ENCODE assay signal across 1 cellular context in the genomic region with DNA sequence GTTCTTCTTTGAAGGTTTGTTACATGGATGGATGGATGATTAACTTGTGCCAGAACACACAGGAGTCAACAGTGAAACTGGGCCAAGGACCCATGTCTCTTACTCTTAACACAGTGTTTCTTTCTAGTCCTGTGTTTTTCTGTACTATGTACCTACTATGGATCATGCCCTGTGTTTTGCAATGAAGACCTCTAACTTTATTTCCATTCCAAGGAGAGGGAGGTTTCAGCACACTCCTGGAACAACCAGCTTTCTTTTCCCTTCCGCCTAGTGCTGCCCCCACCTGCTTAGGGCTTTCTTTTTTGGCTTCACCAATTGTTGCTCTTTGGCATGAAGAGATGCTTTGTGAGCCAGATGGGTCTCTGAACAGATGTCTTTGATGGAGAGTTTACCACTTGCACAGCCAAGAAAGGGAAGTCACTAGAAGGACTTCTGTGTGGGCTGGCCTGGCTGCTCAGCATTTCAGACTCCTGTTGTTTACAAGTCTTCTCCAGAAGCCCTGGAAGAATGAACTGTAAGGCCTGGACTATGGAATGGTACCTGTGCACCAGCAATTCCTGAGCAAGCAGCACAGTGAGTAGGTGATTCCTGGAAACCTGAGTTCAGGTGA.
TF ChIP-seq lines count a peak whose summit lies in the region.

No MANE protein-coding gene starts in this region.

TF ChIP-seq in HepG2, 621 proteins besides CTCF, POLR2A, EP300 and RAD21 (continued from another document and continues in another):
- TF ChIP-seq ZNF10 (CRISPR knock-in tag; IDR thresholded peaks at IDR 0.05; ENCODE audit: borderline replicate concordance, low read depth) (no peak), NR2F2 (IDR thresholded peaks at IDR 0.05; ENCODE audit: borderline replicate concordance, low read depth) (peak; percentile 47; the same call in 1 of the 2 replicates), FOXK1 (CRISPR knock-in tag; IDR thresholded peaks at IDR 0.05; ENCODE audit: borderline replicate concordance, low read depth) (peak; percentile 58; the same call in 1 of the 2 replicates), MATR3 (CRISPR knock-in tag; IDR thresholded peaks at IDR 0.05) (no peak), PRPF4 (IDR thresholded peaks at IDR 0.05; ENCODE audit: low read depth, low read length, poor library complexity, severe bottlenecking) (no peak), ZMYM3 (CRISPR knock-in tag; IDR thresholded peaks at IDR 0.05) (no peak), ZNF747 (CRISPR knock-in tag; IDR thresholded peaks at IDR 0.05; ENCODE audit: borderline replicate concordance) (no peak), SUZ12 (IDR thresholded peaks at IDR 0.05; ENCODE audit: low read depth, low read length) (no peak), MYC (CRISPR knock-in tag; IDR thresholded peaks at IDR 0.05; ENCODE audit: borderline replicate concordance) (no peak), MIXL1 (CRISPR knock-in tag; IDR thresholded peaks at IDR 0.05) (peak; percentile 66), ZNF264 (CRISPR knock-in tag; IDR thresholded peaks at IDR 0.05) (peak; percentile 76; the same call in 1 of the 2 replicates), ZNF7 (CRISPR knock-in tag; IDR thresholded peaks at IDR 0.05) (no peak), ADNP (CRISPR knock-in tag; IDR thresholded peaks at IDR 0.05) (no peak), CBX2 (IDR thresholded peaks at IDR 0.05; ENCODE audit: low read depth, low read length) (no peak), CBX2 (CRISPR knock-in tag; IDR thresholded peaks at IDR 0.05; ENCODE audit: low read depth) (no peak), MIER2 (CRISPR knock-in tag; IDR thresholded peaks at IDR 0.05) (no peak), FOXA3 (CRISPR knock-in tag; IDR thresholded peaks at IDR 0.05) (peak; percentile 54; the same call in 1 of the 2 replicates), NR2F1 (CRISPR knock-in tag; IDR thresholded peaks at IDR 0.05) (peak in 1 of 2 experiments; percentile 42; a peak in 1 of 4 replicates), ZNF460 (CRISPR knock-in tag; IDR thresholded peaks at IDR 0.05; ENCODE audit: borderline replicate concordance) (no peak), YEATS2 (CRISPR knock-in tag; IDR thresholded peaks at IDR 0.05; ENCODE audit: borderline replicate concordance) (no peak), ZNF660 (CRISPR knock-in tag; IDR thresholded peaks at IDR 0.05; ENCODE audit: borderline replicate concordance, low read depth) (no peak), ZNF782 (CRISPR knock-in tag; IDR thresholded peaks at IDR 0.05; ENCODE audit: borderline replicate concordance) (no peak), ZSCAN9 (CRISPR knock-in tag; IDR thresholded peaks at IDR 0.05; ENCODE audit: borderline replicate concordance) (0 out of 2 replicates have a peak, but pooled peaks have one; percentile 74), ZNF180 (CRISPR knock-in tag; IDR thresholded peaks at IDR 0.05; ENCODE audit: borderline replicate concordance, low read depth) (no peak), GTF2F1 (IDR thresholded peaks at IDR 0.05; ENCODE audit: low read length) (no peak), MAFG (CRISPR knock-in tag; IDR thresholded peaks at IDR 0.05) (no peak), KMT2A (CRISPR knock-in tag; IDR thresholded peaks at IDR 0.05) (no peak), ZNF510 (CRISPR knock-in tag; IDR thresholded peaks at IDR 0.05; ENCODE audit: low read depth) (no peak), ZNF563 (CRISPR knock-in tag; IDR thresholded peaks at IDR 0.05) (no peak)
- TF ChIP-seq, protein P1, sequence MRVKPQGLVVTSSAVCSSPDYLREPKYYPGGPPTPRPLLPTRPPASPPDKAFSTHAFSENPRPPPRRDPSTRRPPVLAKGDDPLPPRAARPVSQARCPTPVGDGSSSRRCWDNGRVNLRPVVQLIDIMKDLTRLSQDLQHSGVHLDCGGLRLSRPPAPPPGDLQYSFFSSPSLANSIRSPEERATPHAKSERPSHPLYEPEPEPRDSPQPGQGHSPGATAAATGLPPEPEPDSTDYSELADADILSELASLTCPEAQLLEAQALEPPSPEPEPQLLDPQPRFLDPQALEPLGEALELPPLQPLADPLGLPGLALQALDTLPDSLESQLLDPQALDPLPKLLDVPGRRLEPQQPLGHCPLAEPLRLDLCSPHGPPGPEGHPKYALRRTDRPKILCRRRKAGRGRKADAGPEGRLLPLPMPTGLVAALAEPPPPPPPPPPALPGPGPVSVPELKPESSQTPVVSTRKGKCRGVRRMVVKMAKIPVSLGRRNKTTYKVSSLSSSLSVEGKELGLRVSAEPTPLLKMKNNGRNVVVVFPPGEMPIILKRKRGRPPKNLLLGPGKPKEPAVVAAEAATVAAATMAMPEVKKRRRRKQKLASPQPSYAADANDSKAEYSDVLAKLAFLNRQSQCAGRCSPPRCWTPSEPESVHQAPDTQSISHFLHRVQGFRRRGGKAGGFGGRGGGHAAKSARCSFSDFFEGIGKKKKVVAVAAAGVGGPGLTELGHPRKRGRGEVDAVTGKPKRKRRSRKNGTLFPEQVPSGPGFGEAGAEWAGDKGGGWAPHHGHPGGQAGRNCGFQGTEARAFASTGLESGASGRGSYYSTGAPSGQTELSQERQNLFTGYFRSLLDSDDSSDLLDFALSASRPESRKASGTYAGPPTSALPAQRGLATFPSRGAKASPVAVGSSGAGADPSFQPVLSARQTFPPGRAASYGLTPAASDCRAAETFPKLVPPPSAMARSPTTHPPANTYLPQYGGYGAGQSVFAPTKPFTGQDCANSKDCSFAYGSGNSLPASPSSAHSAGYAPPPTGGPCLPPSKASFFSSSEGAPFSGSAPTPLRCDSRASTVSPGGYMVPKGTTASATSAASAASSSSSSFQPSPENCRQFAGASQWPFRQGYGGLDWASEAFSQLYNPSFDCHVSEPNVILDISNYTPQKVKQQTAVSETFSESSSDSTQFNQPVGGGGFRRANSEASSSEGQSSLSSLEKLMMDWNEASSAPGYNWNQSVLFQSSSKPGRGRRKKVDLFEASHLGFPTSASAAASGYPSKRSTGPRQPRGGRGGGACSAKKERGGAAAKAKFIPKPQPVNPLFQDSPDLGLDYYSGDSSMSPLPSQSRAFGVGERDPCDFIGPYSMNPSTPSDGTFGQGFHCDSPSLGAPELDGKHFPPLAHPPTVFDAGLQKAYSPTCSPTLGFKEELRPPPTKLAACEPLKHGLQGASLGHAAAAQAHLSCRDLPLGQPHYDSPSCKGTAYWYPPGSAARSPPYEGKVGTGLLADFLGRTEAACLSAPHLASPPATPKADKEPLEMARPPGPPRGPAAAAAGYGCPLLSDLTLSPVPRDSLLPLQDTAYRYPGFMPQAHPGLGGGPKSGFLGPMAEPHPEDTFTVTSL (CRISPR knock-in tag; IDR thresholded peaks at IDR 0.05; ENCODE audit: borderline replicate concordance), result peak; percentile 60; the same call in 1 of the 2 replicates
- TF ChIP-seq, protein P2, sequence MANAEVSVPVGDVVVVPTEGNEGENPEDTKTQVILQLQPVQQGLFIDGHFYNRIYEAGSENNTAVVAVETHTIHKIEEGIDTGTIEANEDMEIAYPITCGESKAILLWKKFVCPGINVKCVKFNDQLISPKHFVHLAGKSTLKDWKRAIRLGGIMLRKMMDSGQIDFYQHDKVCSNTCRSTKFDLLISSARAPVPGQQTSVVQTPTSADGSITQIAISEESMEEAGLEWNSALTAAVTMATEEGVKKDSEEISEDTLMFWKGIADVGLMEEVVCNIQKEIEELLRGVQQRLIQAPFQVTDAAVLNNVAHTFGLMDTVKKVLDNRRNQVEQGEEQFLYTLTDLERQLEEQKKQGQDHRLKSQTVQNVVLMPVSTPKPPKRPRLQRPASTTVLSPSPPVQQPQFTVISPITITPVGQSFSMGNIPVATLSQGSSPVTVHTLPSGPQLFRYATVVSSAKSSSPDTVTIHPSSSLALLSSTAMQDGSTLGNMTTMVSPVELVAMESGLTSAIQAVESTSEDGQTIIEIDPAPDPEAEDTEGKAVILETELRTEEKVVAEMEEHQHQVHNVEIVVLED (CRISPR knock-in tag; IDR thresholded peaks at IDR 0.05; ENCODE audit: borderline replicate concordance), result no peak
- TF ChIP-seq, protein P3, sequence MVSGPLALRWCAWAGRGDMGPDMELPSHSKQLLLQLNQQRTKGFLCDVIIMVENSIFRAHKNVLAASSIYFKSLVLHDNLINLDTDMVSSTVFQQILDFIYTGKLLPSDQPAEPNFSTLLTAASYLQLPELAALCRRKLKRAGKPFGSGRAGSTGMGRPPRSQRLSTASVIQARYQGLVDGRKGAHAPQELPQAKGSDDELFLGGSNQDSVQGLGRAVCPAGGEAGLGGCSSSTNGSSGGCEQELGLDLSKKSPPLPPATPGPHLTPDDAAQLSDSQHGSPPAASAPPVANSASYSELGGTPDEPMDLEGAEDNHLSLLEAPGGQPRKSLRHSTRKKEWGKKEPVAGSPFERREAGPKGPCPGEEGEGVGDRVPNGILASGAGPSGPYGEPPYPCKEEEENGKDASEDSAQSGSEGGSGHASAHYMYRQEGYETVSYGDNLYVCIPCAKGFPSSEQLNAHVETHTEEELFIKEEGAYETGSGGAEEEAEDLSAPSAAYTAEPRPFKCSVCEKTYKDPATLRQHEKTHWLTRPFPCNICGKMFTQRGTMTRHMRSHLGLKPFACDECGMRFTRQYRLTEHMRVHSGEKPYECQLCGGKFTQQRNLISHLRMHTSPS (CRISPR knock-in tag; IDR thresholded peaks at IDR 0.05; ENCODE audit: low read depth), result no peak
- TF ChIP-seq, protein P4, sequence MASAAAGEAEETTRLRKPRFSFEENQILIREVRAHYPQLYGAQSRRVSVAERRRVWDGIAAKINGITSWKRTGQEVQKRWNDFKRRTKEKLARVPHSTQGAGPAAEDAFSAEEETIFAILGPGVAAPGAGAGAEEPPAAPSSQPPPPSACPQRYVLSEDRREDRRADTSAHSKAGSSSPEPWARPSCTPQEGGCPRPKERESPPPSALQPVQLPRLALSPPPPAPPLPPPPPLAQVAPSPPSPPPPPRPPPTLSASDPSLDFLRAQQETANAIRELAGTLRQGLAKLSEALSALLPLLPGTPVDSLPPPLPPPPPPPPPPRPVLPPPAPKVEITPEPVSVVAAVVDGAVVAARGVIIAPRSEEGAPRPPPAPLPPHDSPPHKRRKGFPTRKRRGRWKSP (CRISPR knock-in tag; IDR thresholded peaks at IDR 0.05), result 0 out of 2 replicates have a peak, but pooled peaks have one; percentile 33
- TF ChIP-seq, protein P5, sequence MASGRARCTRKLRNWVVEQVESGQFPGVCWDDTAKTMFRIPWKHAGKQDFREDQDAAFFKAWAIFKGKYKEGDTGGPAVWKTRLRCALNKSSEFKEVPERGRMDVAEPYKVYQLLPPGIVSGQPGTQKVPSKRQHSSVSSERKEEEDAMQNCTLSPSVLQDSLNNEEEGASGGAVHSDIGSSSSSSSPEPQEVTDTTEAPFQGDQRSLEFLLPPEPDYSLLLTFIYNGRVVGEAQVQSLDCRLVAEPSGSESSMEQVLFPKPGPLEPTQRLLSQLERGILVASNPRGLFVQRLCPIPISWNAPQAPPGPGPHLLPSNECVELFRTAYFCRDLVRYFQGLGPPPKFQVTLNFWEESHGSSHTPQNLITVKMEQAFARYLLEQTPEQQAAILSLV (CRISPR knock-in tag; IDR thresholded peaks at IDR 0.05; ENCODE audit: borderline replicate concordance), result no peak
- TF ChIP-seq, protein P6, sequence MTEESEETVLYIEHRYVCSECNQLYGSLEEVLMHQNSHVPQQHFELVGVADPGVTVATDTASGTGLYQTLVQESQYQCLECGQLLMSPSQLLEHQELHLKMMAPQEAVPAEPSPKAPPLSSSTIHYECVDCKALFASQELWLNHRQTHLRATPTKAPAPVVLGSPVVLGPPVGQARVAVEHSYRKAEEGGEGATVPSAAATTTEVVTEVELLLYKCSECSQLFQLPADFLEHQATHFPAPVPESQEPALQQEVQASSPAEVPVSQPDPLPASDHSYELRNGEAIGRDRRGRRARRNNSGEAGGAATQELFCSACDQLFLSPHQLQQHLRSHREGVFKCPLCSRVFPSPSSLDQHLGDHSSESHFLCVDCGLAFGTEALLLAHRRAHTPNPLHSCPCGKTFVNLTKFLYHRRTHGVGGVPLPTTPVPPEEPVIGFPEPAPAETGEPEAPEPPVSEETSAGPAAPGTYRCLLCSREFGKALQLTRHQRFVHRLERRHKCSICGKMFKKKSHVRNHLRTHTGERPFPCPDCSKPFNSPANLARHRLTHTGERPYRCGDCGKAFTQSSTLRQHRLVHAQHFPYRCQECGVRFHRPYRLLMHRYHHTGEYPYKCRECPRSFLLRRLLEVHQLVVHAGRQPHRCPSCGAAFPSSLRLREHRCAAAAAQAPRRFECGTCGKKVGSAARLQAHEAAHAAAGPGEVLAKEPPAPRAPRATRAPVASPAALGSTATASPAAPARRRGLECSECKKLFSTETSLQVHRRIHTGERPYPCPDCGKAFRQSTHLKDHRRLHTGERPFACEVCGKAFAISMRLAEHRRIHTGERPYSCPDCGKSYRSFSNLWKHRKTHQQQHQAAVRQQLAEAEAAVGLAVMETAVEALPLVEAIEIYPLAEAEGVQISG (CRISPR knock-in tag; IDR thresholded peaks at IDR 0.05), result no peak
- TF ChIP-seq, protein P7, sequence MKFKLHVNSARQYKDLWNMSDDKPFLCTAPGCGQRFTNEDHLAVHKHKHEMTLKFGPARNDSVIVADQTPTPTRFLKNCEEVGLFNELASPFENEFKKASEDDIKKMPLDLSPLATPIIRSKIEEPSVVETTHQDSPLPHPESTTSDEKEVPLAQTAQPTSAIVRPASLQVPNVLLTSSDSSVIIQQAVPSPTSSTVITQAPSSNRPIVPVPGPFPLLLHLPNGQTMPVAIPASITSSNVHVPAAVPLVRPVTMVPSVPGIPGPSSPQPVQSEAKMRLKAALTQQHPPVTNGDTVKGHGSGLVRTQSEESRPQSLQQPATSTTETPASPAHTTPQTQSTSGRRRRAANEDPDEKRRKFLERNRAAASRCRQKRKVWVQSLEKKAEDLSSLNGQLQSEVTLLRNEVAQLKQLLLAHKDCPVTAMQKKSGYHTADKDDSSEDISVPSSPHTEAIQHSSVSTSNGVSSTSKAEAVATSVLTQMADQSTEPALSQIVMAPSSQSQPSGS (CRISPR knock-in tag; IDR thresholded peaks at IDR 0.05), result peak; percentile 20; the same call in 1 of the 2 replicates
- TF ChIP-seq, protein P8, sequence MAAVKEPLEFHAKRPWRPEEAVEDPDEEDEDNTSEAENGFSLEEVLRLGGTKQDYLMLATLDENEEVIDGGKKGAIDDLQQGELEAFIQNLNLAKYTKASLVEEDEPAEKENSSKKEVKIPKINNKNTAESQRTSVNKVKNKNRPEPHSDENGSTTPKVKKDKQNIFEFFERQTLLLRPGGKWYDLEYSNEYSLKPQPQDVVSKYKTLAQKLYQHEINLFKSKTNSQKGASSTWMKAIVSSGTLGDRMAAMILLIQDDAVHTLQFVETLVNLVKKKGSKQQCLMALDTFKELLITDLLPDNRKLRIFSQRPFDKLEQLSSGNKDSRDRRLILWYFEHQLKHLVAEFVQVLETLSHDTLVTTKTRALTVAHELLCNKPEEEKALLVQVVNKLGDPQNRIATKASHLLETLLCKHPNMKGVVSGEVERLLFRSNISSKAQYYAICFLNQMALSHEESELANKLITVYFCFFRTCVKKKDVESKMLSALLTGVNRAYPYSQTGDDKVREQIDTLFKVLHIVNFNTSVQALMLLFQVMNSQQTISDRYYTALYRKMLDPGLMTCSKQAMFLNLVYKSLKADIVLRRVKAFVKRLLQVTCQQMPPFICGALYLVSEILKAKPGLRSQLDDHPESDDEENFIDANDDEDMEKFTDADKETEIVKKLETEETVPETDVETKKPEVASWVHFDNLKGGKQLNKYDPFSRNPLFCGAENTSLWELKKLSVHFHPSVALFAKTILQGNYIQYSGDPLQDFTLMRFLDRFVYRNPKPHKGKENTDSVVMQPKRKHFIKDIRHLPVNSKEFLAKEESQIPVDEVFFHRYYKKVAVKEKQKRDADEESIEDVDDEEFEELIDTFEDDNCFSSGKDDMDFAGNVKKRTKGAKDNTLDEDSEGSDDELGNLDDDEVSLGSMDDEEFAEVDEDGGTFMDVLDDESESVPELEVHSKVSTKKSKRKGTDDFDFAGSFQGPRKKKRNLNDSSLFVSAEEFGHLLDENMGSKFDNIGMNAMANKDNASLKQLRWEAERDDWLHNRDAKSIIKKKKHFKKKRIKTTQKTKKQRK (IDR thresholded peaks at IDR 0.05; ENCODE audit: low read length), result no peak
